Comparison of ENCODE assay signal across 24 cellular contexts in the genomic region with DNA sequence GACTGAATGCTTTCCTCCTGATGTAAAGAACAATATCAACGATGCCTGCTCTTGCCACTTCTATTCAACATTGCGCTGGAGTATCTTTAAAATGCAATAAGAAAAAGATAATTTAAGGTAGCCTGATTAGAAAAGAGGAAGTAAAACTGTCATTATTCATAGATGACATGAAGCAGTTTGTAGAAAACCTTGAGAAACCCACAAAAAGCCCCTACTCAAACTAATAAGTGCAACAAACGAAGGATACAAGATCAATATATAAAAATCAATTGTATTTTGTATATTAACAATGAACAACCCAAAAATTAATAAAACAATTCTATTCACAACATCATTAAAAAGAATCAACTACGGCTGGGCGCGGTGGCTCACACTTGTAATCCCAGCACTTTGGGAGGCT.
"Had no signal": no experiment of that assay in that cellular context is flagged by ENCODE, and none has a peak within 500 bp of the region (broad histone marks: within the 10 kb centered on the region; RNA-seq: fewer than 3 reads in every experiment).

No MANE protein-coding gene starts in this region.

- H3K27ac Mint-ChIP-seq: activated CD8-positive, alpha-beta T cell treated with anti-CD3 and anti-CD28 coated beads, Interleukin-2, amount 10 ng/mL, durations not matched to agents 7 days and 5 days; activated naive CD4-positive, alpha-beta T cell treated with anti-CD3 and anti-CD28 coated beads, Interleukin-2, amount 50 U/mL, for 24 hours; activated T-helper 1 cell treated with anti-CD3 and anti-CD28 coated beads, Interleukin-12 subunit alpha, Interleukin-12 subunit beta, Interleukin-2, Interleukin-4 antibody, amounts not matched to agents 30 ng/mL and 10 ng/mL and 1 ng/mL, durations not matched to agents 14 hours and 24 hours and 36 hours; endodermal cell; neural progenitor cell; stimulated activated effector memory CD8-positive, alpha-beta T cell treated with anti-CD3 and anti-CD28 coated beads, Interleukin-12 subunit alpha, Interleukin-12 subunit beta, amount 100 ng/mL, for 72 hours; stimulated activated naive CD8-positive, alpha-beta T cell treated with anti-CD3 and anti-CD28 coated beads, Interleukin-15, amount 100 ng/mL, for 72 hours had no signal

- H3K4me1 Mint-ChIP-seq: activated naive CD4-positive, alpha-beta T cell treated with anti-CD3 and anti-CD28 coated beads, Interleukin-2, amount 50 U/mL, for 24 hours; endodermal cell; neural progenitor cell; stimulated activated effector memory CD8-positive, alpha-beta T cell treated with anti-CD3 and anti-CD28 coated beads, Interleukin-12 subunit alpha, Interleukin-12 subunit beta, amount 100 ng/mL, for 72 hours; stimulated activated naive CD8-positive, alpha-beta T cell treated with anti-CD3 and anti-CD28 coated beads, Interleukin-15, amount 100 ng/mL, for 72 hours had no signal

- ATAC-seq: activated CD8-positive, alpha-beta T cell treated with anti-CD3 and anti-CD28 coated beads, Interleukin-2, amount 10 ng/mL, durations not matched to agents 7 days and 5 days; body of pancreas; gastrocnemius medialis; naive thymus-derived CD8-positive, alpha-beta T cell; right lobe of liver; stimulated activated effector memory CD8-positive, alpha-beta T cell treated with anti-CD3 and anti-CD28 coated beads, Interleukin-12 subunit alpha, Interleukin-12 subunit beta, amount 100 ng/mL, for 72 hours; stimulated activated naive CD8-positive, alpha-beta T cell treated with anti-CD3 and anti-CD28 coated beads, Interleukin-15, amount 100 ng/mL, for 72 hours had no signal

- DNase-seq: activated CD4-positive, alpha-beta T cell treated with anti-CD3 and anti-CD28 coated beads, Interleukin-2, amount 50 U/mL, for 1 hour; activated CD4-positive, CD25-positive, alpha-beta regulatory T cell treated with anti-CD3 and anti-CD28 coated beads, Interleukin-2, amount 50 U/mL, for 72 hours; activated CD8-positive, alpha-beta T cell treated with anti-CD3 and anti-CD28 coated beads, Interleukin-2, amount 10 ng/mL, durations not matched to agents 7 days and 5 days; activated gamma-delta T cell; anterior cingulate cortex; body of pancreas; cortex of kidney; endodermal cell; esophagus squamous epithelium; gastrocnemius medialis; hippocampal formation; left ventricle myocardium inferior; naive thymus-derived CD8-positive, alpha-beta T cell; posterior cingulate gyrus; right lobe of liver; small intestine; stimulated activated CD4-positive, alpha-beta T cell treated with anti-CD3 and anti-CD28 coated beads, Interleukin-2, amount 100 ng/mL, for 24 hours; stimulated activated naive CD8-positive, alpha-beta T cell treated with anti-CD3 and anti-CD28 coated beads, Interleukin-15, amount 100 ng/mL, for 72 hours; tibial artery had no signal

- H3K27me3 ChIP-seq: body of pancreas, cardiac muscle cell, esophagus squamous epithelium, gastrocnemius medialis, neural progenitor cell, right lobe of liver, tibial artery had no signal

- H3K4me3 Mint-ChIP-seq: activated CD8-positive, alpha-beta T cell treated with anti-CD3 and anti-CD28 coated beads, Interleukin-2, amount 10 ng/mL, durations not matched to agents 7 days and 5 days; activated naive CD4-positive, alpha-beta T cell treated with anti-CD3 and anti-CD28 coated beads, Interleukin-2, amount 50 U/mL, for 24 hours; activated T-helper 1 cell treated with anti-CD3 and anti-CD28 coated beads, Interleukin-12 subunit alpha, Interleukin-12 subunit beta, Interleukin-2, Interleukin-4 antibody, amounts not matched to agents 30 ng/mL and 10 ng/mL and 1 ng/mL, durations not matched to agents 14 hours and 24 hours and 36 hours; endodermal cell; naive thymus-derived CD8-positive, alpha-beta T cell; neural progenitor cell; stimulated activated effector memory CD8-positive, alpha-beta T cell treated with anti-CD3 and anti-CD28 coated beads, Interleukin-12 subunit alpha, Interleukin-12 subunit beta, amount 100 ng/mL, for 72 hours; stimulated activated naive CD8-positive, alpha-beta T cell treated with anti-CD3 and anti-CD28 coated beads, Interleukin-15, amount 100 ng/mL, for 72 hours had no signal

- H3K36me3 ChIP-seq: cardiac muscle cell, esophagus squamous epithelium, gastrocnemius medialis, left ventricle myocardium inferior, neural progenitor cell, right lobe of liver, tibial artery had no signal

- H3K27me3 Mint-ChIP-seq: activated naive CD4-positive, alpha-beta T cell treated with anti-CD3 and anti-CD28 coated beads, Interleukin-2, amount 50 U/mL, for 24 hours; naive thymus-derived CD8-positive, alpha-beta T cell; stimulated activated naive CD8-positive, alpha-beta T cell treated with anti-CD3 and anti-CD28 coated beads, Interleukin-15, amount 100 ng/mL, for 72 hours had no signal

- H3K36me3 Mint-ChIP-seq: stimulated activated effector memory CD8-positive, alpha-beta T cell treated with anti-CD3 and anti-CD28 coated beads, Interleukin-12 subunit alpha, Interleukin-12 subunit beta, amount 100 ng/mL, for 72 hours had no signal

- H3K4me3 ChIP-seq: body of pancreas, cardiac muscle cell, esophagus squamous epithelium, gastrocnemius medialis, left ventricle myocardium inferior, neural progenitor cell, right lobe of liver, tibial artery had no signal
